ENCODE assay signal across 9 cellular contexts in genomic region chr9:34590376-34591090, GRCh38. TPM values are rescaled to one million over a fixed set of nuclear protein-coding genes. Genes with fewer than 3 reads are reported as not detected.
DNase-seq lines count a peak whose midpoint lies in the region; FAIRE-seq and TF ChIP-seq lines count a peak whose summit lies in the region.
"Had no signal": no experiment of that assay in that cellular context is flagged by ENCODE, and none has a peak within 500 bp of the region (broad histone marks: within the 10 kb centered on the region; RNA-seq: fewer than 3 reads in every experiment).

No MANE protein-coding gene starts in this region.

- H3K4me1 Mint-ChIP-seq in chondrocyte (ENCODE audit: low read depth): peaks cover 16% of the 10 kb centered on the region

- peaks cover 57% of the 10 kb centered on the region for H3K27me3 Mint-ChIP-seq in chondrocyte (ENCODE audit: low read depth)

- TF ChIP-seq CTCF in chondrocyte (IDR thresholded peaks at IDR 0.05): no peak

- peak; percentile 85 for FAIRE-seq in urothelium cell line (lab: Jason Lieb, UNC)

- no peaks in the 10 kb centered on the region for H3K36me3 ChIP-seq in mesodermal cell (ENCODE audit: control insufficient read depth, insufficient read depth, low read length)

- no peak overlapping the region for H3K27ac Mint-ChIP-seq in chondrocyte (ENCODE audit: unreplicated experiment)

- no peaks in the 10 kb centered on the region for H3K36me3 Mint-ChIP-seq in chondrocyte (ENCODE audit: low read depth)

- 4 to 8% methylated on average over 20 to 21 of the region's 35 CpGs for WGBS in mesodermal cell (ENCODE audit: insufficient coverage in 2 of 2), 2 experiments

- H3K27ac ChIP-seq in mesodermal cell (ENCODE audit: low read depth, low read length, severe bottlenecking): no peak overlapping the region

- no peaks in the 10 kb centered on the region for H3K9me3 Mint-ChIP-seq in chondrocyte (ENCODE audit: low read depth)

- in situ Hi-C loops in G401 (cut with HindIII; ENCODE audit: low sequenced_read_pairs): no loop called here

- DNase-seq in activated naive CD4-positive, alpha-beta T cell treated with Interleukin-2 at 50 U/mL for 16 hours: peak; percentile 17
- no peak for DNase-seq in activated naive CD4-positive, alpha-beta T cell (lab: John Stamatoyannopoulos, UW)
- DNase-seq in chondrocyte (ENCODE audit: low spot score) (no peak), urothelium cell line (ENCODE audit: low spot score) (peak; percentile 18), RKO (ENCODE audit: low spot score) (no peak), NCI-H1092 (lab: John Stamatoyannopoulos, UW) (no peak), G401 (ENCODE audit: low spot score) (no peak)

- no peaks in the 10 kb centered on the region for H3K9me3 ChIP-seq in mesodermal cell (ENCODE audit: control insufficient read depth, low read length)

- peak overlapping the region; percentile 58 for H3K4me3 ChIP-seq in mesodermal cell (ENCODE audit: extremely low read depth, insufficient read depth, low read length, poor library complexity, severe bottlenecking)

- peak overlapping the region; percentile 70 for H3K4me3 Mint-ChIP-seq in chondrocyte (ENCODE audit: unreplicated experiment)

- peaks cover 25% of the 10 kb centered on the region for H3K4me1 ChIP-seq in mesodermal cell (ENCODE audit: control insufficient read depth, insufficient read depth, low read length, poor library complexity, severe bottlenecking)

RNA-seq across cellular contexts. Expression of gene CNTFR, which starts 1.0 kb away (rescaled TPM):
- 0.12 TPM in 1 of 3 replicates, not detected in the others for total RNA-seq in chondrocyte
- polyA plus RNA-seq in mesodermal cell (2013, experiment 1 of 2): 55.1 TPM
- polyA plus RNA-seq in mesodermal cell (2013, experiment 2 of 2): 40.6 TPM
- total RNA-seq in G401 (2014; rRNA removed; shearing (Covaris generic)): 0.78 and 1.0 TPM in 2 replicates
- total RNA-seq: fibroblast of lung had no signal
- polyA plus RNA-seq: fibroblast of lung had no signal

RNA-seq across cellular contexts. Expression of gene RPP25L, which starts 21.4 kb away (rescaled TPM):
- 10.6 to 11.0 TPM (median 10.9 TPM) in 3 replicates for total RNA-seq in chondrocyte
- polyA plus RNA-seq in mesodermal cell (2013, experiment 1 of 2): 21.7 TPM
- polyA plus RNA-seq in mesodermal cell (2013, experiment 2 of 2): 21.0 TPM
- total RNA-seq in G401 (2014; rRNA removed; shearing (Covaris generic)): 57.9 and 59.4 TPM in 2 replicates

RNA-seq across cellular contexts. Expression of gene DCTN3, which starts 29.8 kb away (rescaled TPM):
- 79.5 to 105 TPM (median 79.5 TPM) in 3 replicates for total RNA-seq in chondrocyte
- 91.2 TPM for polyA plus RNA-seq in mesodermal cell (2013, experiment 1 of 2)
- polyA plus RNA-seq in mesodermal cell (2013, experiment 2 of 2): 92.4 TPM
- 105 and 160 TPM in 2 replicates for total RNA-seq in G401 (2014; rRNA removed; shearing (Covaris generic))

RNA-seq across cellular contexts. Expression of gene ARID3C, which starts 38.3 kb away (rescaled TPM):
- 0.20 TPM in 1 of 3 replicates, not detected in the others for total RNA-seq in chondrocyte
- not detected for polyA plus RNA-seq in mesodermal cell (2013, experiment 1 of 2)
- not detected for polyA plus RNA-seq in mesodermal cell (2013, experiment 2 of 2)
- total RNA-seq in G401 (2014; rRNA removed; shearing (Covaris generic)): 1.5 TPM in 1 of 2 replicates, not detected in the other
- polyA plus RNA-seq: fibroblast of lung had no signal

RNA-seq across cellular contexts. Expression of gene SIGMAR1, which starts 47.1 kb away (rescaled TPM):
- total RNA-seq in chondrocyte: 71.6 to 84.9 TPM (median 76.7 TPM) in 3 replicates
- 78.1 TPM for polyA plus RNA-seq in mesodermal cell (2013, experiment 1 of 2)
- polyA plus RNA-seq in mesodermal cell (2013, experiment 2 of 2): 61.4 TPM
- 193 and 208 TPM in 2 replicates for total RNA-seq in G401 (2014; rRNA removed; shearing (Covaris generic))

Comparison
In these comparisons a context has a peak if more than half of its experiments do, and no peak if none do; other contexts are left out.
1. DNase-seq: peak in activated naive CD4-positive, alpha-beta T cell treated with Interleukin-2 at 50 U/mL for 16 hours (single experiment) and urothelium cell line (single experiment); none in activated naive CD4-positive, alpha-beta T cell (0 of 4), chondrocyte (single experiment), RKO (single experiment), NCI-H1092 (single experiment) and G401 (single experiment).